Comparison of ENCODE assay signal across 8 cellular contexts in the genomic region with DNA sequence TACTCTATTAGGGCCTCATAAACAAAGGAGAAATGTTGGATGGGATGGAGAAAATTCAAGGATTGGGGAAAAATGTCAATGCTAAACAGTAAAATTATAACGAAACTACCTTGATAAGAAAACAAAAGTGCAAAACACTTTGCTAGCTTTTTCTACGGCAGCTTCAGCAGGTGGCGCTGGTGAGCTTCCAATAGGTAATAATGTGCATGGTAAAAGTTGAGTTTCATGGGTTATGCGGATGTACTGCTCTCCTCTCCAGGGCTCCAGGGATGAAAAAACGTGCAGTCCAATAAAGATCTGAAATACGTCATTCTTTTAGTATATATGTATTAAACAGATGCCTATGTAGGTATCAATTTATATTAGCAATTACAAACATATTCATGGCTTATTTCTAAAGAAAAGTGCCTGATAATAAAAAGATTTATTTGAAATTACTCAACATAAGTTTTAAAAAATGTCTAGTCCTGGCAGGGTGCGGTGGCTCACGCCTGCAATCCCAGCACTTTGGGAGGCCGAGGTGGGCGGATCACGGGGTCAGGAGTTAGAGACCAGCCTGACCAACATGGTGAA.
DNase-seq lines count a peak whose midpoint lies in the region; ATAC-seq and TF ChIP-seq lines count a peak whose summit lies in the region.

No MANE protein-coding gene starts in this region.

- H3K36me3 Mint-ChIP-seq in brain: no peaks in the 10 kb centered on the region

- no peaks in the 10 kb centered on the region for H3K27me3 Mint-ChIP-seq in brain

- DNase-seq in DMS 273 (lab: John Stamatoyannopoulos, UW; ENCODE audit: unreplicated experiment): peak; percentile 65
- no peak for DNase-seq in DMS 273 treated with DMSO at 0.1 percent for 48 hours (lab: John Stamatoyannopoulos, UW)
- peak; percentile 36 for DNase-seq in HuH-7 (ENCODE audit: low spot score)
- peak; percentile 82 for DNase-seq in OCI-M1 (lab: John Stamatoyannopoulos, UW)
- peak; percentile 62 for DNase-seq in kidney tubule cell (ENCODE audit: low spot score)
- DNase-seq in stimulated activated CD8-positive, alpha-beta memory T cell treated with anti-CD3 and anti-CD28 coated beads, Interleukin-2, amount 100 ng/mL, for 48 hours (ENCODE audit: low read depth in 2 of 2): peak; percentile 27 to 32

- H3K9me3 Mint-ChIP-seq in brain: no peaks in the 10 kb centered on the region

- ATAC-seq in GM21526 (IDR thresholded peaks at IDR 0.05; ENCODE audit: low FRiP score, unreplicated experiment): peak; percentile 73

- peak overlapping the region in 1 of 5 experiments; percentile 77 for H3K27ac Mint-ChIP-seq in brain

- H3K4me1 Mint-ChIP-seq in brain: peaks cover 10% of the 10 kb centered on the region

- peak overlapping the region in 3 of 5 experiments; percentile 31 to 53 (median 48) for H3K4me3 Mint-ChIP-seq in brain

- peak; percentile 78 to 88 for TF ChIP-seq CTCF in brain (conservative IDR thresholded peaks at IDR 0.05)
